In the genomic region with DNA sequence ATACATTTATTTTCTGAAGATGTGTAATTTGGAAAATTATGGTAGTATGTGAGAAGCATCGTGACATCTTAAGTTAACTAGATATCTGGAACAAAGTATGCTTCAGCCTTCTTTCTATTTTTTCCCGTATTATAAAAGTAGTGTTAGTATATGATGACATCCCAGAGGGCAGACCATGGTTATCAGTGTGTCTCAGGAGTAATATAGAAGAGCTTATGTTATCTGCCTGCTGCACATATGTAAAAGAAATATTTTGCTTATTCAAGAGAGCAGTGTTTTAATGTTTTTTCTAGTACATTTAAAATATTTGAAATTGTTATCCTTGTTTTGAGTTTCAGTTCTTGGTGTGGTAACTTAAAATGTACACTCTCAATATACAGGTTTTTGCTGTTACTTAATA, we compare ENCODE assay signal across 1 cellular context.
TF ChIP-seq lines count a peak whose summit lies in the region.

No MANE protein-coding gene starts in this region.

TF ChIP-seq in endothelial cell of umbilical vein, 7 proteins besides CTCF, POLR2A, EP300 and RAD21:
- TF ChIP-seq FOS (IDR thresholded peaks at IDR 0.05; ENCODE audit: borderline replicate concordance, insufficient read depth, low read length) (no peak), JUN (IDR thresholded peaks at IDR 0.05; ENCODE audit: borderline replicate concordance, insufficient read depth, insufficient read length, low read depth) (no peak)
